ENCODE assay signal across 25 cellular contexts in the genomic region with DNA sequence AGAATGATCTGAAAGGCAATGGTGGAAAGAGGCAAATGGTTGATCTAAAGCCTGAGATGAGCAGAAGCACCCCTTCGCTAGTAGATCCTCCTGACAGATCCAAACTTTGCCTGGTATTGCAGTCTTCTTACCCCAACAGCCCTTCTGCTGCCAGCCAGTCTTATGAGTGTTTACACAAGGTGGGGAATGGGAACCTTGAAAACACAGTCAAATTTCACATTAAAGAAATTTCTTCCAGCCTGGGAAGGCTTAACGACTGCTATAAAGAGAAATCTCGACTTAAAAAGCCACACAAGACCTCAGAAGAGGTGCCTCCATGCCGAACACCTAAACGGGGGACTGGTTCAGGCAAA.
"Had no signal": no experiment of that assay in that cellular context is flagged by ENCODE, and none has a peak within 500 bp of the region (broad histone marks: within the 10 kb centered on the region; RNA-seq: fewer than 3 reads in every experiment).

No MANE protein-coding gene starts in this region.

- H3K27ac Mint-ChIP-seq: activated CD8-positive, alpha-beta T cell treated with anti-CD3 and anti-CD28 coated beads for 36 hours; activated naive CD4-positive, alpha-beta T cell treated with anti-CD3 and anti-CD28 coated beads, Interleukin-2, amount 10 ng/mL, durations not matched to agents 7 days and 5 days; activated naive CD8-positive, alpha-beta T cell treated with anti-CD3 and anti-CD28 coated beads for 36 hours; activated T-cell treated with anti-CD3 and anti-CD28 coated beads, Interleukin-2, amount 50 U/mL, for 72 hours; activated T-helper 2 cell treated with anti-CD3 and anti-CD28 coated beads, Interferon-gamma antibody, Interleukin-2, Interleukin-4, amounts not matched to agents 10 μg/mL and 5 μg/mL and 100 μg/mL, durations not matched to agents 14 hours and 24 hours and 36 hours; T-helper 1 cell treated with Interleukin-12 subunit alpha and Interleukin-12 subunit beta and Interleukin-4 antibody, amounts not matched to agents 30 μg/mL and 1 μg/mL, for 36 hours had no signal

- H3K36me3 ChIP-seq: SJSA1 had no signal

- ATAC-seq: activated CD4-positive, CD25-positive, alpha-beta regulatory T cell treated with anti-CD3 and anti-CD28 coated beads, Interleukin-2, amount 50 U/mL, for 24 hours; activated CD8-positive, alpha-beta T cell treated with anti-CD3 and anti-CD28 coated beads for 36 hours; body of pancreas; K562 had no signal

- H3K36me3 Mint-ChIP-seq: activated naive CD4-positive, alpha-beta T cell treated with anti-CD3 and anti-CD28 coated beads, Interleukin-2, amount 10 ng/mL, durations not matched to agents 7 days and 5 days; activated naive CD8-positive, alpha-beta T cell treated with anti-CD3 and anti-CD28 coated beads for 36 hours had no signal

- H3K27me3 Mint-ChIP-seq: activated CD8-positive, alpha-beta T cell treated with anti-CD3 and anti-CD28 coated beads for 36 hours; activated naive CD4-positive, alpha-beta T cell treated with anti-CD3 and anti-CD28 coated beads, Interleukin-2, amount 10 ng/mL, durations not matched to agents 7 days and 5 days; activated naive CD8-positive, alpha-beta T cell treated with anti-CD3 and anti-CD28 coated beads for 36 hours; central memory CD8-positive, alpha-beta T cell had no signal

- H3K4me3 Mint-ChIP-seq: activated CD8-positive, alpha-beta T cell treated with anti-CD3 and anti-CD28 coated beads for 36 hours; activated naive CD4-positive, alpha-beta T cell treated with anti-CD3 and anti-CD28 coated beads, Interleukin-2, amount 10 ng/mL, durations not matched to agents 7 days and 5 days; activated naive CD8-positive, alpha-beta T cell treated with anti-CD3 and anti-CD28 coated beads for 36 hours; activated T-cell treated with anti-CD3 and anti-CD28 coated beads, Interleukin-2, amount 50 U/mL, for 72 hours; central memory CD8-positive, alpha-beta T cell; T-helper 1 cell treated with Interleukin-12 subunit alpha and Interleukin-12 subunit beta and Interleukin-4 antibody, amounts not matched to agents 30 μg/mL and 1 μg/mL, for 36 hours had no signal

- H3K4me1 Mint-ChIP-seq: activated naive CD4-positive, alpha-beta T cell treated with anti-CD3 and anti-CD28 coated beads, Interleukin-2, amount 10 ng/mL, durations not matched to agents 7 days and 5 days; activated naive CD8-positive, alpha-beta T cell treated with anti-CD3 and anti-CD28 coated beads for 36 hours; central memory CD8-positive, alpha-beta T cell had no signal

- H3K4me3 ChIP-seq: ascending aorta, body of pancreas, K562, Peyer's patch, SJSA1 had no signal

- H3K27me3 ChIP-seq: ascending aorta, body of pancreas, Peyer's patch, SJSA1 had no signal

- H3K9me3 Mint-ChIP-seq: activated CD8-positive, alpha-beta T cell treated with anti-CD3 and anti-CD28 coated beads for 36 hours; activated naive CD4-positive, alpha-beta T cell treated with anti-CD3 and anti-CD28 coated beads, Interleukin-2, amount 10 ng/mL, durations not matched to agents 7 days and 5 days; activated naive CD8-positive, alpha-beta T cell treated with anti-CD3 and anti-CD28 coated beads for 36 hours; activated T-cell treated with anti-CD3 and anti-CD28 coated beads, Interleukin-2, amount 50 U/mL, for 72 hours; activated T-helper 2 cell treated with anti-CD3 and anti-CD28 coated beads, Interferon-gamma antibody, Interleukin-2, Interleukin-4, amounts not matched to agents 10 μg/mL and 5 μg/mL and 100 μg/mL, durations not matched to agents 14 hours and 24 hours and 36 hours; T-helper 1 cell treated with Interleukin-12 subunit alpha and Interleukin-12 subunit beta and Interleukin-4 antibody, amounts not matched to agents 30 μg/mL and 1 μg/mL, for 36 hours had no signal

- DNase-seq: activated CD4-positive, alpha-beta T cell treated with anti-CD3 and anti-CD28 coated beads for 4 hours; activated CD8-positive, alpha-beta memory T cell treated with anti-CD3 and anti-CD28 coated beads, Interleukin-2, amount 50 U/mL, for 4 hours; activated CD8-positive, alpha-beta T cell treated with anti-CD3 and anti-CD28 coated beads for 36 hours; activated gamma-delta T cell treated with Interleukin-2 at 50 U/mL for 16 hours; activated naive CD4-positive, alpha-beta T cell treated with anti-CD3 and anti-CD28 coated beads, Interleukin-2, amount 10 ng/mL, durations not matched to agents 7 days and 5 days; activated naive CD8-positive, alpha-beta T cell treated with anti-CD3 and anti-CD28 coated beads for 36 hours; activated T-cell treated with anti-CD3 and anti-CD28 coated beads, Interleukin-2, amount 50 U/mL, for 72 hours; body of pancreas; Kasumi-1; NCI-H146; NCI-H187 treated with DMSO at 0.1 percent for 48 hours; NCI-H2107; NCI-H510A treated with DMSO at 0.1 percent for 48 hours; NCI-H69; NK-92 treated with Interleukin-12 subunit alpha and Interleukin-12 subunit beta, amount 100 ng/mL, for 24 hours; Peyer's patch; Right ventricle myocardium superior had no signal

- H3K27ac ChIP-seq: ascending aorta, body of pancreas, Peyer's patch, RWPE1, SJSA1 had no signal

- H3K4me1 ChIP-seq: Peyer's patch, SJSA1 had no signal

- H3K9me3 ChIP-seq: ascending aorta, body of pancreas, Peyer's patch, SJSA1 had no signal
